18 cellular contexts compared by ENCODE assay signal in genomic region chr2:225103737-225104141, GRCh38.
DNase-seq lines count a peak whose midpoint lies in the region; ATAC-seq lines count a peak whose summit lies in the region.
"Had no signal": no experiment of that assay in that cellular context is flagged by ENCODE, and none has a peak within 500 bp of the region (broad histone marks: within the 10 kb centered on the region; RNA-seq: fewer than 3 reads in every experiment).

No MANE protein-coding gene starts in this region.

- H3K27me3 ChIP-seq in SJSA1 (replicated peaks) (no peaks in the 10 kb centered on the region), skeletal muscle satellite cell (ENCODE audit: control insufficient read depth, insufficient read depth, low read length) (no peaks in the 10 kb centered on the region)
- H3K27me3 ChIP-seq: left lung, SJCRH30, vagina had no signal

- no peak for ATAC-seq in GM21619 (IDR thresholded peaks at IDR 0.05; ENCODE audit: unreplicated experiment)
- ATAC-seq: left lung, right cardiac atrium had no signal

- DNase-seq in GM04503 (ENCODE audit: low read depth) (peak; percentile 75), SJSA1 (ENCODE audit: low read depth in 1 of 2, low spot score in 2 of 2) (peak; percentile 56 to 87), fibroblast of gingiva (ENCODE audit: low read depth) (peak; percentile 51), pons (ENCODE audit: low spot score) (no peak), mesenteric fat pad (ENCODE audit: low spot score) (no peak)
- no peak for DNase-seq in stimulated activated CD4-positive, alpha-beta T cell treated with anti-CD3 and anti-CD28 coated beads, Interleukin-2, amount 100 ng/mL, for 48 hours
- DNase-seq: activated gamma-delta T cell; endodermal cell; hippocampal formation; left lung; NCI-H2029; nephron progenitor cell; right cardiac atrium; SJCRH30; stimulated activated naive CD4-positive, alpha-beta T cell had no signal

- H3K36me3 ChIP-seq in SJSA1 (no peaks in the 10 kb centered on the region), skeletal muscle satellite cell (ENCODE audit: insufficient read depth, low read length) (no peaks in the 10 kb centered on the region)
- H3K36me3 ChIP-seq: left lung, SJCRH30, vagina had no signal

- H3K27ac ChIP-seq in SJSA1: peak overlapping the region; percentile 100
- H3K27ac ChIP-seq: left lung, SJCRH30, vagina had no signal

- H3K9me3 ChIP-seq in SJSA1 (replicated peaks) (no peaks in the 10 kb centered on the region), skeletal muscle satellite cell (replicated peaks; ENCODE audit: low read length) (no peaks in the 10 kb centered on the region)
- H3K9me3 ChIP-seq: left lung, SJCRH30, vagina had no signal

- peaks cover 58% of the 10 kb centered on the region for H3K4me1 ChIP-seq in SJSA1 (replicated peaks)
- H3K4me1 ChIP-seq in skeletal muscle satellite cell (ENCODE audit: control insufficient read depth, insufficient read depth, low read length): peaks cover 52% of the 10 kb centered on the region
- H3K4me1 ChIP-seq: left lung, vagina had no signal

- H3K9ac ChIP-seq in skeletal muscle satellite cell (ENCODE audit: low read depth, low read length): peak overlapping the region; percentile 69

- peak overlapping the region; percentile 63 for H3K4me2 ChIP-seq in skeletal muscle satellite cell (ENCODE audit: low read length)

- H3K4me3 ChIP-seq in SJSA1 (no peak overlapping the region), skeletal muscle satellite cell (ENCODE audit: low read length) (peak overlapping the region; percentile 11)
- H3K4me3 ChIP-seq: left lung, SJCRH30, vagina had no signal

Comparison
In these comparisons a context has a peak if more than half of its experiments do, and no peak if none do; other contexts are left out.
1. DNase-seq: peak in GM04503 (single experiment), SJSA1 (2 of 2) and fibroblast of gingiva (single experiment); none in pons (single experiment), stimulated activated CD4-positive, alpha-beta T cell treated with anti-CD3 and anti-CD28 coated beads, Interleukin-2, amount 100 ng/mL, for 48 hours (0 of 2) and mesenteric fat pad (single experiment).